In the genomic region with DNA sequence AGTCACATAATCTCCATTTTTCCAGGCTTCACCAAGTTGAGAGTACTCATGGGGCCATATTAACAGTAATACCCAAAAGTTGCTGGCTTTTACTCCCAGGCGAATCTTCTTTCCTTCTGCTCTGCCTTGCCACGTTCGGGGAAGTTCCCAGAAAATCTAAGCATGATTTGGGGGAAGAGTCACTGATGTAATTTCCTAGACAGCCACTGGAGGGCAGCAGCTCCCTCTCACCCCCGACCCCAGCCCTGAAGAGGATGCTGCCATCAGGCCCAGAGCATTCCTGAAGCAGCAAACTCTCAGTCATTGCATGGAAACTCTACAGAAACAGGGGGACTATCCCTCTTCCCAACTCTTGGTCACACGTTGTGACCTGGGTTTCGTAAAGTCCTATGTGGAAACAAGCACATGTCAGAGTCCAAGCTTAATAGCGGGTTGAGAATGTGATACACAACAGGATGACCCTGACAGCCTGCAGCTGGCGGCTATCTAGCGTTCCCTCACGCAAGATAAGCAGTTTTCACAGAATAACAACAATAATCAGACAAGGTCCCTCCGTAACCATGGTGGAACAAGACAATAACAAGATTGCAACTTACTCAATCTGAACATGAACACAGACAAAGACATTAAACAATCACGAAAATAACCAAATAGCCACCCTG, we compare ENCODE assay signal across 8 cellular contexts. TPM values are rescaled to one million over a fixed set of nuclear protein-coding genes. Genes with fewer than 3 reads are reported as not detected.
DNase-seq lines count a peak whose midpoint lies in the region; ATAC-seq, FAIRE-seq and TF ChIP-seq lines count a peak whose summit lies in the region.

No MANE protein-coding gene starts in this region.

- DNase-seq in A172 (ENCODE audit: low spot score) (peak; percentile 66), GM12891 (ENCODE audit: insufficient read length, low spot score) (peak; percentile 58), NCI-H446 (lab: John Stamatoyannopoulos, UW) (peak; percentile 46 to 56), lung (ENCODE audit: low spot score) (peak; percentile 51)
- DNase-seq in activated CD4-positive, alpha-beta T cell treated with anti-CD3 and anti-CD28 coated beads, Interleukin-2, amount 50 U/mL, for 1 hour = peak; percentile 55
- DNase-seq in stimulated activated CD8-positive, alpha-beta memory T cell treated with anti-CD3 and anti-CD28 coated beads, Interleukin-2, amount 100 ng/mL, for 1 hour (ENCODE audit: low read depth in 2 of 2) = peak; percentile 12 to 13

- H3K4me1 ChIP-seq in lung (ENCODE audit: control insufficient read depth in 2 of 2, insufficient read depth in 2 of 2, low read length in 2 of 2) = no peaks in the 10 kb centered on the region

- no peaks in the 10 kb centered on the region for H3K36me3 ChIP-seq in lung (ENCODE audit: control insufficient read depth in 2 of 2, insufficient read depth in 2 of 2, low read length in 2 of 2)

- H3K27ac ChIP-seq in lung (ENCODE audit: low read depth in 1 of 2, low read length in 1 of 2) = no peak overlapping the region

- WGBS in lung, 2 donors = 41 to 49% methylated on average over 12 of the region's 12 CpGs

- H3K27ac Mint-ChIP-seq in dendritic cell treated with granulocyte-macrophage colony-stimulating factor and Interleukin-4, amounts not matched to agents 40 ng/mL and 50 ng/mL, for 4 days = peak overlapping the region; percentile 5

- peaks cover 31% of the 10 kb centered on the region for H3K4me1 Mint-ChIP-seq in dendritic cell treated with granulocyte-macrophage colony-stimulating factor and Interleukin-4, amounts not matched to agents 40 ng/mL and 50 ng/mL, for 4 days (ENCODE audit: low read depth)

- H3K27me3 Mint-ChIP-seq in dendritic cell treated with granulocyte-macrophage colony-stimulating factor and Interleukin-4, amounts not matched to agents 40 ng/mL and 50 ng/mL, for 4 days = no peaks in the 10 kb centered on the region

- H3K4me3 ChIP-seq in lung = no peak overlapping the region

- TF ChIP-seq CTCF in lung (IDR thresholded peaks at IDR 0.05; ENCODE audit: control extremely low read depth, extremely low read depth) = peak; percentile 79

- FAIRE-seq in GM12891 (lab: Jason Lieb, UNC) = peak; percentile 75

- no peaks in the 10 kb centered on the region for H3K36me3 Mint-ChIP-seq in dendritic cell treated with granulocyte-macrophage colony-stimulating factor and Interleukin-4, amounts not matched to agents 40 ng/mL and 50 ng/mL, for 4 days (ENCODE audit: low read depth)

- no peaks in the 10 kb centered on the region for H3K27me3 ChIP-seq in lung (ENCODE audit: control insufficient read depth, insufficient read depth)

- ATAC-seq in lung (ENCODE audit: insufficient read depth, low FRiP score) (peak; percentile 71), HG03342 (IDR thresholded peaks at IDR 0.05; ENCODE audit: unreplicated experiment) (no peak)

- H3K4me3 Mint-ChIP-seq in dendritic cell treated with granulocyte-macrophage colony-stimulating factor and Interleukin-4, amounts not matched to agents 40 ng/mL and 50 ng/mL, for 4 days = no peak overlapping the region

- no peaks in the 10 kb centered on the region for H3K9me3 Mint-ChIP-seq in dendritic cell treated with granulocyte-macrophage colony-stimulating factor and Interleukin-4, amounts not matched to agents 40 ng/mL and 50 ng/mL, for 4 days

- intact Hi-C loops in dendritic cell treated with granulocyte-macrophage colony-stimulating factor and Interleukin-4, amounts not matched to agents 40 ng/mL and 50 ng/mL, for 4 days (cut with micrococcal nuclease) = loop anchor here (1.0 kb wide), 1 partner anchor 40 kb away; no protein-coding TSS in a partner anchor

- no peak for TF ChIP-seq POLR2A in GM12891 (IDR thresholded peaks at IDR 0.05; ENCODE audit: low read depth, low read length)

- no peaks in the 10 kb centered on the region for H3K9me3 ChIP-seq in lung (ENCODE audit: control insufficient read depth in 2 of 2, insufficient read depth in 1 of 2, low read length in 1 of 2)

TF ChIP-seq in GM12891, 5 proteins besides CTCF, POLR2A, EP300 and RAD21:
- TF ChIP-seq PAX5 (IDR thresholded peaks at IDR 0.05; ENCODE audit: insufficient read depth, low read length, severe bottlenecking) = no peak
- no peak for TF ChIP-seq POU2F2 (IDR thresholded peaks at IDR 0.05; ENCODE audit: low read depth, low read length)
- TF ChIP-seq POLR2AphosphoS5 (IDR thresholded peaks at IDR 0.05; ENCODE audit: low read depth, low read length) = no peak
- TF ChIP-seq TAF1 (IDR thresholded peaks at IDR 0.05; ENCODE audit: low read depth, low read length) = no peak
- no peak for TF ChIP-seq SPI1 (IDR thresholded peaks at IDR 0.05; ENCODE audit: low read depth, low read length)

RNA-seq across cellular contexts. Expression of gene DHX40, which starts 43.8 kb away (rescaled TPM):
- total RNA-seq in A172 (2014; rRNA removed; shearing (Covaris generic)) = 67.1 and 70.5 TPM in 2 replicates
- 9.6 TPM for polyA plus RNA-seq in GM12891 (2012; ENCODE audit: low read depth, missing spikeins)
- 10 to 100 TPM; 21.7 to 74.5 TPM for total RNA-seq in lung
- polyA plus RNA-seq in lung = 10 to 100 TPM; 12.5 to 18.3 TPM

Comparison
In these comparisons a context has a peak if more than half of its experiments do, and no peak if none do; other contexts are left out.
1. DNase-seq: peak in every context shown above with its lines; median percentile 66 in A172; 58 in GM12891; 55 in activated CD4-positive, alpha-beta T cell treated with anti-CD3 and anti-CD28 coated beads, Interleukin-2, amount 50 U/mL, for 1 hour; 51 in NCI-H446; 51 in lung; 12 in stimulated activated CD8-positive, alpha-beta memory T cell treated with anti-CD3 and anti-CD28 coated beads, Interleukin-2, amount 100 ng/mL, for 1 hour.